ENCODE assay signal across 23 cellular contexts in genomic region chr20:17833036-17833674, GRCh38.
DNase-seq lines count a peak whose midpoint lies in the region; ATAC-seq and TF ChIP-seq lines count a peak whose summit lies in the region.
"Had no signal": no experiment of that assay in that cellular context is flagged by ENCODE, and none has a peak within 500 bp of the region (broad histone marks: within the 10 kb centered on the region; RNA-seq: fewer than 3 reads in every experiment).

No MANE protein-coding gene starts in this region.

- H3K4me1 Mint-ChIP-seq in neural progenitor cell = peaks cover 20% of the 10 kb centered on the region
- H3K4me1 Mint-ChIP-seq: IgD-negative memory B cell had no signal

- peak; percentile 48; the same call in 1 of the 3 replicates for ATAC-seq in SK-N-SH treated with all-trans-retinoic acid at 6 μM for 48 hours

- TF ChIP-seq CTCF in SK-N-SH (IDR thresholded peaks at IDR 0.05) (no peak), astrocyte of the spinal cord (IDR thresholded peaks at IDR 0.05; ENCODE audit: low read depth, low read length) (no peak), neural progenitor cell (IDR thresholded peaks at IDR 0.05) (no peak)

- DNase-seq in SK-N-SH (no peak), astrocyte of the spinal cord (ENCODE audit: low read depth, low spot score) (peak; percentile 27), fibroblast of peridontal ligament (ENCODE audit: extremely low read depth) (peak; percentile 23), NCI-H146 (lab: John Stamatoyannopoulos, UW) (no peak), neural progenitor cell (ENCODE audit: low spot score) (no peak)
- DNase-seq in effector CD8-positive, alpha-beta T cell (lab: John Stamatoyannopoulos, UW) = no peak
- no peak for DNase-seq in stimulated activated CD4-positive, alpha-beta T cell treated with anti-CD3 and anti-CD28 coated beads, Interleukin-1b, Interleukin-23, amount 100 ng/mL, for 48 hours
- DNase-seq: 8988T; activated CD4-positive, alpha-beta T cell treated with anti-CD3 and anti-CD28 coated beads, Interleukin-2, amount 50 U/mL, for 1 hour; activated CD8-positive, alpha-beta memory T cell treated with anti-CD3 and anti-CD28 coated beads, Interleukin-2, amount 50 U/mL, for 48 hours; activated effector memory CD4-positive, alpha-beta T cell treated with Interleukin-2 at 50 U/mL for 16 hours; Calu3; central memory CD4-positive, alpha-beta T cell; MG63; NCI-H1436 treated with DMSO at 0.1 percent for 48 hours; NCI-H526 treated with DMSO at 0.1 percent for 48 hours; SHP77 treated with DMSO at 0.1 percent for 48 hours; stimulated activated CD8-positive, alpha-beta memory T cell treated with anti-CD3 and anti-CD28 coated beads, Interleukin-4, amount 100 ng/mL, for 48 hours; upper lobe of left lung had no signal

- H3K4me3 ChIP-seq in SK-N-SH (ENCODE audit: low read depth in 2 of 2, low read length in 1 of 2) (no peak overlapping the region), astrocyte of the spinal cord (ENCODE audit: low read depth, low read length) (no peak overlapping the region), neural progenitor cell (no peak overlapping the region)
- H3K4me3 ChIP-seq: BLaER1, MG63, upper lobe of left lung had no signal

- H3K9me2 ChIP-seq in SK-N-SH = no peaks in the 10 kb centered on the region

- no peak overlapping the region for H3K27ac Mint-ChIP-seq in neural progenitor cell
- H3K27ac Mint-ChIP-seq: IgD-negative memory B cell had no signal

- H3K4me2 ChIP-seq in SK-N-SH (no peak overlapping the region), neural progenitor cell (no peak overlapping the region)
- H3K4me2 ChIP-seq: BLaER1 had no signal

- H3K79me2 ChIP-seq in SK-N-SH (ENCODE audit: insufficient read depth) (no peaks in the 10 kb centered on the region), neural progenitor cell (ENCODE audit: low read depth) (no peaks in the 10 kb centered on the region)

- no peaks in the 10 kb centered on the region for H3K36me3 Mint-ChIP-seq in neural progenitor cell

- no peaks in the 10 kb centered on the region for H3K9me3 Mint-ChIP-seq in neural progenitor cell
- H3K9me3 Mint-ChIP-seq: IgD-negative memory B cell had no signal

- POLR2A ChIA-PET in SK-N-SH (lab: Yijun Ruan, JAX) = no interaction called here

- H3K27me3 ChIP-seq in SK-N-SH (ENCODE audit: insufficient read depth) (no peaks in the 10 kb centered on the region), neural progenitor cell (no peaks in the 10 kb centered on the region)
- H3K27me3 ChIP-seq: BLaER1, MG63, upper lobe of left lung had no signal

- H3K9ac ChIP-seq in SK-N-SH (no peak overlapping the region), neural progenitor cell (no peak overlapping the region)
- H3K9ac ChIP-seq: BLaER1 had no signal

- CTCF ChIA-PET in SK-N-SH (lab: Yijun Ruan, JAX) = no interaction called here

- no peaks in the 10 kb centered on the region for H4K20me1 ChIP-seq in SK-N-SH (ENCODE audit: insufficient read depth)
- no peaks in the 10 kb centered on the region for H4K20me1 ChIP-seq in neural progenitor cell (ENCODE audit: low read depth)
- H4K20me1 ChIP-seq: BLaER1 had no signal

- H3K36me3 ChIP-seq in SK-N-SH (replicated peaks in 1 of 2; ENCODE audit: control insufficient read depth in 1 of 2, insufficient read depth in 2 of 2, low read length in 1 of 2) = no peaks in the 10 kb centered on the region
- H3K36me3 ChIP-seq in neural progenitor cell = no peaks in the 10 kb centered on the region
- H3K36me3 ChIP-seq: BLaER1, MG63, upper lobe of left lung had no signal

- H2AFZ ChIP-seq in SK-N-SH (ENCODE audit: low read depth) (no peak overlapping the region), neural progenitor cell (replicated peaks) (no peak overlapping the region)

- H3F3A ChIP-seq in SK-N-SH (replicated peaks; ENCODE audit: insufficient read depth) (no peaks in the 10 kb centered on the region), neural progenitor cell (ENCODE audit: low read depth) (peaks cover 4% of the 10 kb centered on the region)

- H3K4me1 ChIP-seq in SK-N-SH (ENCODE audit: control insufficient read depth in 1 of 2, insufficient read depth in 2 of 2, low read depth in 1 of 2, low read length in 1 of 2) = peaks cover 0 to 4% of the 10 kb centered on the region in 2 experiments; a peak in 1 of 4 replicates
- peaks cover 19% of the 10 kb centered on the region for H3K4me1 ChIP-seq in neural progenitor cell
- H3K4me1 ChIP-seq: BLaER1 had no signal

- no peak overlapping the region for H3K27ac ChIP-seq in SK-N-SH (ENCODE audit: low read depth in 2 of 2, low read length in 1 of 2)
- H3K27ac ChIP-seq in neural progenitor cell = no peak overlapping the region
- H3K27ac ChIP-seq: BLaER1, upper lobe of left lung, VCaP had no signal

- no peak for TF ChIP-seq EP300 in SK-N-SH (IDR thresholded peaks at IDR 0.05; ENCODE audit: borderline replicate concordance in 1 of 2, low read depth in 1 of 2, low read length in 1 of 2)

- in situ Hi-C loops in astrocyte of the spinal cord (cut with HindIII; ENCODE audit: low sequenced_read_pairs) = no loop called here

- no peak for TF ChIP-seq RAD21 in SK-N-SH (IDR thresholded peaks at IDR 0.05; ENCODE audit: low read length)

- peaks cover 7% of the 10 kb centered on the region for H3K27me3 Mint-ChIP-seq in neural progenitor cell (ENCODE audit: insufficient read depth, low read depth)

- no peak overlapping the region for H3K4me3 Mint-ChIP-seq in neural progenitor cell
- H3K4me3 Mint-ChIP-seq: IgD-negative memory B cell had no signal

- H3K9me3 ChIP-seq in SK-N-SH = no peaks in the 10 kb centered on the region
- no peaks in the 10 kb centered on the region for H3K9me3 ChIP-seq in neural progenitor cell (ENCODE audit: low read depth)
- H3K9me3 ChIP-seq: BLaER1, MG63, upper lobe of left lung had no signal

- 65% methylated on average over 9 of the region's 9 CpGs for WGBS in SK-N-SH (ENCODE audit: low lambda C conversion rate)

TF ChIP-seq in SK-N-SH treated with all-trans-retinoic acid at 6 μM for 48 hours, 23 proteins besides CTCF, POLR2A, EP300 and RAD21:
- TF ChIP-seq PATZ1 (CRISPR knock-in tag; IDR thresholded peaks at IDR 0.05; ENCODE audit: borderline replicate concordance) = no peak

TF ChIP-seq in SK-N-SH, 30 proteins besides CTCF, POLR2A, EP300 and RAD21:
- TF ChIP-seq NRF1 (IDR thresholded peaks at IDR 0.05; ENCODE audit: low read depth, low read length) (no peak), JUND (IDR thresholded peaks at IDR 0.05) (no peak), FOSL2 (IDR thresholded peaks at IDR 0.05; ENCODE audit: borderline replicate concordance, low read depth) (no peak), FOXM1 (IDR thresholded peaks at IDR 0.05; ENCODE audit: low read depth) (no peak), NFIC (IDR thresholded peaks at IDR 0.05; ENCODE audit: borderline replicate concordance) (no peak), YY1 (IDR thresholded peaks at IDR 0.05; ENCODE audit: low read depth) (no peak), CHD2 (IDR thresholded peaks at IDR 0.05; ENCODE audit: low read length, partially characterized antibody) (no peak), RFX5 (IDR thresholded peaks at IDR 0.05; ENCODE audit: low read length) (no peak), SIN3A (IDR thresholded peaks at IDR 0.05; ENCODE audit: borderline replicate concordance, low read depth, low read length) (no peak)

Comparison
In these comparisons a context has a peak if more than half of its experiments do, and no peak if none do; other contexts are left out.
1. DNase-seq: peak in astrocyte of the spinal cord (single experiment) and fibroblast of peridontal ligament (single experiment); none in SK-N-SH (single experiment), NCI-H146 (single experiment), effector CD8-positive, alpha-beta T cell (single experiment), neural progenitor cell (single experiment) and stimulated activated CD4-positive, alpha-beta T cell treated with anti-CD3 and anti-CD28 coated beads, Interleukin-1b, Interleukin-23, amount 100 ng/mL, for 48 hours (single experiment).